24 cellular contexts compared by ENCODE assay signal in genomic region chrX:73337366-73337765, GRCh38.
DNase-seq lines count a peak whose midpoint lies in the region; ATAC-seq, FAIRE-seq and TF ChIP-seq lines count a peak whose summit lies in the region.
"Had no signal": no experiment of that assay in that cellular context is flagged by ENCODE, and none has a peak within 500 bp of the region (broad histone marks: within the 10 kb centered on the region; RNA-seq: fewer than 3 reads in every experiment).

No MANE protein-coding gene starts in this region.

- H3K14ac ChIP-seq in H1 (ENCODE audit: insufficient read length): no peak overlapping the region

- H2BK120ac ChIP-seq in H1 (replicated peaks; ENCODE audit: low read depth, low read length): no peak overlapping the region

- peaks cover 38% of the 10 kb centered on the region for H3K9me3 Mint-ChIP-seq in progenitor cell of endocrine pancreas (ENCODE audit: low read depth)
- H3K9me3 Mint-ChIP-seq in CD8-positive, alpha-beta T cell: no peaks in the 10 kb centered on the region

- no peak for TF ChIP-seq CTCF in MM.1S (IDR thresholded peaks at IDR 0.05; ENCODE audit: low read length)
- TF ChIP-seq CTCF in H1 (IDR thresholded peaks at IDR 0.05; ENCODE audit: control extremely low read depth in 1 of 3, insufficient read depth in 1 of 3, low read depth in 1 of 3, low read length in 3 of 3): no peak
- TF ChIP-seq CTCF in progenitor cell of endocrine pancreas (IDR thresholded peaks at IDR 0.05; ENCODE audit: unreplicated experiment): no peak
- no peak for TF ChIP-seq CTCF in CD8-positive, alpha-beta T cell (IDR thresholded peaks at IDR 0.05)

- peak; percentile 81 for DNase-seq in MM.1S
- DNase-seq in H1 (ENCODE audit: low read depth in 1 of 2, low spot score in 2 of 2): no peak
- DNase-seq in progenitor cell of endocrine pancreas (ENCODE audit: low spot score, unreplicated experiment): no peak
- DNase-seq in KG1 (lab: John Stamatoyannopoulos, UW): no peak
- DNase-seq in CD8-positive, alpha-beta T cell: no peak
- no peak for DNase-seq in Right ventricle myocardium superior
- DNase-seq: 8988T; ACHN; BE2C; C1 segment of cervical spinal cord; Caco-2; Calu3; CD4-positive, alpha-beta memory T cell; CD4-positive, CD25-positive, alpha-beta regulatory T cell; DMS79 treated with DMSO at 0.1 percent for 48 hours; GF-D8 had no signal

- H3K79me2 ChIP-seq in MM.1S (ENCODE audit: low read length): no peaks in the 10 kb centered on the region
- H3K79me2 ChIP-seq in H1 (ENCODE audit: control insufficient read depth in 1 of 2, insufficient read depth in 2 of 2, low read length in 2 of 2): no peaks in the 10 kb centered on the region

- no peaks in the 10 kb centered on the region for H3K36me3 Mint-ChIP-seq in progenitor cell of endocrine pancreas (ENCODE audit: insufficient read depth)
- no peaks in the 10 kb centered on the region for H3K36me3 Mint-ChIP-seq in CD8-positive, alpha-beta T cell
- H3K36me3 Mint-ChIP-seq: CD14-positive monocyte; CD4-positive, alpha-beta memory T cell; CD4-positive, CD25-positive, alpha-beta regulatory T cell had no signal

- H3K36me3 ChIP-seq in MM.1S (replicated peaks; ENCODE audit: insufficient read depth, low read length): no peaks in the 10 kb centered on the region
- no peaks in the 10 kb centered on the region for H3K36me3 ChIP-seq in H1 (ENCODE audit: control insufficient read depth in 2 of 4, insufficient read depth in 4 of 4, low read length in 3 of 4)
- H3K36me3 ChIP-seq in CD8-positive, alpha-beta T cell (ENCODE audit: insufficient read depth, low read length): no peaks in the 10 kb centered on the region
- H3K36me3 ChIP-seq: BE2C, BLaER1 had no signal

- peaks cover 13% of the 10 kb centered on the region for H3F3A ChIP-seq in MM.1S (ENCODE audit: insufficient read depth, low read length)

- no peak overlapping the region for H4K8ac ChIP-seq in H1 (ENCODE audit: extremely low read depth, insufficient read depth, low read length)

- H2AK5ac ChIP-seq in H1 (ENCODE audit: low read depth, low read length): no peak overlapping the region

- no peak overlapping the region for H3K4me3 Mint-ChIP-seq in progenitor cell of endocrine pancreas (ENCODE audit: low read depth)
- no peak overlapping the region for H3K4me3 Mint-ChIP-seq in CD8-positive, alpha-beta T cell
- H3K4me3 Mint-ChIP-seq: CD14-positive monocyte; CD4-positive, alpha-beta memory T cell; CD4-positive, CD25-positive, alpha-beta regulatory T cell had no signal

- H3K27me3 ChIP-seq in MM.1S (replicated peaks; ENCODE audit: insufficient read depth, low read length) (no peaks in the 10 kb centered on the region), H1 (replicated peaks in 1 of 4; ENCODE audit: control insufficient read depth in 3 of 4, extremely low read depth in 1 of 4, insufficient read depth in 3 of 4, low read length in 3 of 4) (no peaks in the 10 kb centered on the region)
- H3K27me3 ChIP-seq in CD8-positive, alpha-beta T cell (ENCODE audit: insufficient read depth, low read length): no peaks in the 10 kb centered on the region
- H3K27me3 ChIP-seq: BE2C had no signal

- H4K91ac ChIP-seq in H1 (replicated peaks; ENCODE audit: insufficient read length, low read length): no peak overlapping the region

- H2BK20ac ChIP-seq in H1 (ENCODE audit: low read length): no peak overlapping the region

- no peak overlapping the region for H3K9ac ChIP-seq in MM.1S (ENCODE audit: low read length)
- no peak overlapping the region for H3K9ac ChIP-seq in H1 (replicated peaks in 1 of 4; ENCODE audit: extremely low read depth in 1 of 4, low read depth in 3 of 4, low read length in 3 of 4)
- H3K9ac ChIP-seq: BLaER1 had no signal

- H2AFZ ChIP-seq in MM.1S (ENCODE audit: low read length): no peak overlapping the region
- no peak overlapping the region for H2AFZ ChIP-seq in H1 (ENCODE audit: low read length)

- H2BK15ac ChIP-seq in H1 (ENCODE audit: low read length): no peak overlapping the region

- H3K27ac ChIP-seq in MM.1S (ENCODE audit: low read length) (peak overlapping the region; percentile 78; the same call in 1 of the 2 replicates), H1 (ENCODE audit: low read depth, low read length) (no peak overlapping the region)
- H3K27ac ChIP-seq in CD8-positive, alpha-beta T cell (ENCODE audit: low read depth, low read length): no peak overlapping the region
- H3K27ac ChIP-seq: BLaER1 had no signal

- intact Hi-C loops in CD8-positive, alpha-beta T cell (cut with DNase I, micrococcal nuclease): no loop called here
- intact Hi-C loops in Right ventricle myocardium superior (cut with DNase I): no loop called here

- H3K18ac ChIP-seq in H1 (ENCODE audit: extremely low read depth, low read length): no peak overlapping the region

- H3K4ac ChIP-seq in H1 (replicated peaks; ENCODE audit: insufficient read length, low read depth, low read length): no peak overlapping the region

- TF ChIP-seq POLR2A in H1 (IDR thresholded peaks at IDR 0.05; ENCODE audit: control extremely low read depth in 1 of 2, low read depth in 2 of 2, low read length in 2 of 2): no peak

- no peak overlapping the region for H2BK5ac ChIP-seq in H1 (ENCODE audit: low read depth, low read length)

- H4K5ac ChIP-seq in H1 (ENCODE audit: insufficient read length, low read depth, low read length): no peak overlapping the region

- peaks cover 21% of the 10 kb centered on the region for H3K4me1 Mint-ChIP-seq in progenitor cell of endocrine pancreas (ENCODE audit: low read depth)
- no peaks in the 10 kb centered on the region for H3K4me1 Mint-ChIP-seq in CD8-positive, alpha-beta T cell (ENCODE audit: low read depth)
- H3K4me1 Mint-ChIP-seq: CD14-positive monocyte; CD4-positive, alpha-beta memory T cell; CD4-positive, CD25-positive, alpha-beta regulatory T cell had no signal

- ATAC-seq in CD8-positive, alpha-beta T cell: no peak
- no peak for ATAC-seq in Right ventricle myocardium superior (ENCODE audit: poor library complexity)

- H4K20me1 ChIP-seq in MM.1S (ENCODE audit: insufficient read depth, low read length) (no peaks in the 10 kb centered on the region), H1 (replicated peaks in 1 of 2; ENCODE audit: control insufficient read depth in 1 of 2, insufficient read depth in 2 of 2, low read length in 2 of 2) (no peaks in the 10 kb centered on the region)
- H4K20me1 ChIP-seq: BLaER1 had no signal

- peak; percentile 7 for FAIRE-seq in H1 (lab: Jason Lieb, UNC)
- FAIRE-seq: A204.1, D721Med, G401.6, GM12891, GM18507, GM19239 had no signal

- no peak for TF ChIP-seq RAD21 in H1 (IDR thresholded peaks at IDR 0.05 in 1 of 2, conservative IDR thresholded peaks at IDR 0.05 in 1 of 2; ENCODE audit: low read depth in 2 of 2, low read length in 2 of 2)

- H3K9me2 ChIP-seq in MM.1S (replicated peaks; ENCODE audit: insufficient read depth, low read length): no peaks in the 10 kb centered on the region

- no peaks in the 10 kb centered on the region for H3K9me3 ChIP-seq in MM.1S (replicated peaks; ENCODE audit: insufficient read depth, low read length)
- H3K9me3 ChIP-seq in H1 (ENCODE audit: insufficient read depth in 2 of 2, low read depth in 1 of 2, low read length in 1 of 2): no peaks in the 10 kb centered on the region
- H3K9me3 ChIP-seq in CD8-positive, alpha-beta T cell (ENCODE audit: low read length): no peaks in the 10 kb centered on the region
- H3K9me3 ChIP-seq: BE2C, Caco-2 had no signal

- no peak for TF ChIP-seq EP300 in H1 (IDR thresholded peaks at IDR 0.05; ENCODE audit: borderline replicate concordance in 1 of 2, low read depth in 2 of 2, low read length in 2 of 2)

- 93% methylated on average over 3 of the region's 3 CpGs; no CpG with 5 or more reads in 1 of the 2 experiments for whole genome bisulfite sequencing in H1 (ENCODE audit: extremely low coverage in 1 of 2, insufficient coverage in 1 of 2, insufficient read length in 1 of 2, insufficient replicate concordance in 2 of 2, low coverage in 1 of 2, low lambda C conversion rate in 2 of 2, missing lambda C conversion rate in 1 of 2), 2 experiments

- H3K27me3 Mint-ChIP-seq in progenitor cell of endocrine pancreas: no peaks in the 10 kb centered on the region
- no peaks in the 10 kb centered on the region for H3K27me3 Mint-ChIP-seq in CD8-positive, alpha-beta T cell (ENCODE audit: low read depth)
- H3K27me3 Mint-ChIP-seq: CD4-positive, CD25-positive, alpha-beta regulatory T cell had no signal

- no peaks in the 10 kb centered on the region for H3K79me1 ChIP-seq in H1 (ENCODE audit: low read depth, low read length)

- CTCF ChIA-PET in H1 (lab: Charles Lee; ENCODE audit: partially characterized antibody): no interaction called here
- CTCF ChIA-PET in CD8-positive, alpha-beta T cell (lab: Charles Lee): no interaction called here

- H2BK12ac ChIP-seq in H1 (ENCODE audit: low read depth, low read length): no peak overlapping the region

- peak overlapping the region; percentile 19 for H3K27ac Mint-ChIP-seq in progenitor cell of endocrine pancreas
- H3K27ac Mint-ChIP-seq in CD8-positive, alpha-beta T cell: no peak overlapping the region
- H3K27ac Mint-ChIP-seq: CD14-positive monocyte; CD4-positive, alpha-beta memory T cell; CD4-positive, CD25-positive, alpha-beta regulatory T cell had no signal

- H3K4me2 ChIP-seq in MM.1S (ENCODE audit: low read depth, low read length): peak overlapping the region; percentile 19; the same call in 1 of the 2 replicates
- H3K4me2 ChIP-seq in H1 (ENCODE audit: insufficient read depth in 1 of 2, low read depth in 2 of 2, low read length in 2 of 2): no peak overlapping the region
- H3K4me2 ChIP-seq: BLaER1 had no signal

- H3K4me1 ChIP-seq in MM.1S (ENCODE audit: low read length): peaks cover 15% of the 10 kb centered on the region
- no peaks in the 10 kb centered on the region for H3K4me1 ChIP-seq in H1 (replicated peaks in 1 of 4; ENCODE audit: control insufficient read depth in 3 of 4, insufficient read depth in 4 of 4, low read length in 3 of 4)
- H3K4me1 ChIP-seq in CD8-positive, alpha-beta T cell (ENCODE audit: insufficient read depth, low read length): no peaks in the 10 kb centered on the region
- H3K4me1 ChIP-seq: BE2C, BLaER1, Caco-2 had no signal

- no peak overlapping the region for H3K56ac ChIP-seq in H1 (replicated peaks; ENCODE audit: insufficient read length, low read depth, low read length)

- H3K4me3 ChIP-seq in MM.1S (ENCODE audit: low read length) (no peak overlapping the region), H1 (ENCODE audit: extremely low read depth in 1 of 4, insufficient read depth in 2 of 4, low read depth in 3 of 4, low read length in 4 of 4) (no peak overlapping the region)
- H3K4me3 ChIP-seq in CD8-positive, alpha-beta T cell (ENCODE audit: low read depth, low read length): no peak overlapping the region
- H3K4me3 ChIP-seq: BLaER1 had no signal

- POLR2A ChIA-PET in H1 (lab: Charles Lee; ENCODE audit: partially characterized antibody): no interaction called here
- POLR2A ChIA-PET in CD8-positive, alpha-beta T cell (lab: Charles Lee): no interaction called here

- H3K23me2 ChIP-seq in H1 (ENCODE audit: low read depth, low read length): no peaks in the 10 kb centered on the region

- H3K23ac ChIP-seq in H1 (ENCODE audit: insufficient read length): no peak overlapping the region

TF ChIP-seq in H1, 55 proteins besides CTCF, POLR2A, EP300 and RAD21 (continues in another document):
- TF ChIP-seq SUZ12 (IDR thresholded peaks at IDR 0.05; ENCODE audit: low read length) (no peak), KDM4A (IDR thresholded peaks at IDR 0.05; ENCODE audit: low read depth, low read length, severe bottlenecking) (no peak), RFX5 (IDR thresholded peaks at IDR 0.05; ENCODE audit: borderline replicate concordance, low read depth, low read length) (no peak), NRF1 (IDR thresholded peaks at IDR 0.05; ENCODE audit: low read depth, low read length) (no peak)
